ENCODE assay signal across 10 cellular contexts in the genomic region with DNA sequence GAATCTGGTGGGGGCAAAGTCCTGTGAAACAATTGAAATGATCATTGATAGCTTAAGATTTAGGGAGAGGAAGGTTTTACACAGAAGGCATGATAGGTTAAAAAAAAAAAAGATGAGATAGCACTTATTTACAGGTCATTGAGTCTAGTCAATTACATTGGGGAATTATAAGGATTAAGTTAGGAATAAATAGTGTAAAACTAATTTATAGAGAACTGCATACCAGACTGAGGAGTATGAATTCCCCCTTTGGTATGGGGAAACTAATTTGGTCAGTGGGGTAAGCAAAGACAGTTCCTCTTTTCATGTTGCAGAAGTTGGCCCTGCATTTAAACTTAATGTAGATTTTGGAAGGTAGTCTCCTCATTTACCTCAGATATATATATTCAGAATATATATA. TPM values are rescaled to one million over a fixed set of nuclear protein-coding genes. Genes with fewer than 3 reads are reported as not detected.
DNase-seq lines count a peak whose midpoint lies in the region; ATAC-seq, FAIRE-seq and TF ChIP-seq lines count a peak whose summit lies in the region.
"Had no signal": no experiment of that assay in that cellular context is flagged by ENCODE, and none has a peak within 500 bp of the region (broad histone marks: within the 10 kb centered on the region; RNA-seq: fewer than 3 reads in every experiment).

No MANE protein-coding gene starts in this region.

- no peak overlapping the region for H3K4me2 ChIP-seq in K562 (ENCODE audit: insufficient read depth, low read length)

- BruUV-seq in Calu3 (replicated peaks; lab: Mats Ljungman, UMichigan) = no TSS peak
- no TSS peak for BruUV-seq in K562 (replicated peaks; lab: Mats Ljungman, UMichigan)

- POLR2A ChIA-PET in K562 (lab: Yijun Ruan, JAX) = interaction anchor here (3.5 kb wide), 1 partner anchor 9 kb away, joined by 45 read pairs; a partner anchor contains a TSS

- H3K27me3 Mint-ChIP-seq in Calu3 (ENCODE audit: unreplicated experiment) = no peaks in the 10 kb centered on the region
- H3K27me3 Mint-ChIP-seq: dendritic cell treated with granulocyte-macrophage colony-stimulating factor and Interleukin-4, amounts not matched to agents 40 ng/mL and 50 ng/mL, for 4 days had no signal

- no peak; the same call in 1 of the 2 replicates for TF ChIP-seq POLR2A in K562 (conservative IDR thresholded peaks at IDR 0.05)

- ATAC-seq in GM19397 (IDR thresholded peaks at IDR 0.05; ENCODE audit: unreplicated experiment) (peak; percentile 46), HG03520 (IDR thresholded peaks at IDR 0.05; ENCODE audit: unreplicated experiment) (peak; percentile 42), K562 (0 out of 3 replicates have a peak, but pooled peaks have one; percentile 11), HG03469 (IDR thresholded peaks at IDR 0.05; ENCODE audit: unreplicated experiment) (no peak)

- no peak overlapping the region for H2AFZ ChIP-seq in K562 (ENCODE audit: low read depth, low read length)

- no peaks in the 10 kb centered on the region for H4K20me1 ChIP-seq in K562 (replicated peaks; ENCODE audit: control insufficient read depth, insufficient read depth, low read length)

- no peaks in the 10 kb centered on the region for H3K9me3 ChIP-seq in K562 (replicated peaks; ENCODE audit: control insufficient read depth, insufficient read depth, low read depth, low read length)

- H3K79me2 ChIP-seq in K562 (ENCODE audit: control insufficient read depth, insufficient read depth, low read length) = peaks cover 85% of the 10 kb centered on the region

- TF ChIP-seq CTCF in Calu3 (IDR thresholded peaks at IDR 0.05; ENCODE audit: unreplicated experiment) = no peak
- no peak for TF ChIP-seq CTCF in K562 (IDR thresholded peaks at IDR 0.05 in 2 of 3, conservative IDR thresholded peaks at IDR 0.05 in 1 of 3; ENCODE audit: insufficient read depth in 2 of 3, low read depth in 1 of 3, low read length in 3 of 3)

- TF ChIP-seq RAD21 in K562 (CRISPR knock-in tag; conservative IDR thresholded peaks at IDR 0.05 in 1 of 2, IDR thresholded peaks at IDR 0.05 in 1 of 2) = no peak

- intact Hi-C loops in Calu3 (cut with micrococcal nuclease; ENCODE audit: unreplicated experiment) = no loop called here
- intact Hi-C loops in K562 (cut with micrococcal nuclease) = no loop called here

- peaks cover 8% of the 10 kb centered on the region for H3K36me3 Mint-ChIP-seq in Calu3 (ENCODE audit: insufficient read depth, unreplicated experiment)

- H3K4me1 ChIP-seq in K562 (replicated peaks in 1 of 2; ENCODE audit: control insufficient read depth in 2 of 2, insufficient read depth in 2 of 2, low read length in 2 of 2) = peaks cover 0 to 6% of the 10 kb centered on the region in 2 experiments; a peak in 2 of 5 replicates

- H3K9me1 ChIP-seq in K562 (ENCODE audit: control insufficient read depth, insufficient read depth, low read length) = no peaks in the 10 kb centered on the region

- peaks cover 56% of the 10 kb centered on the region for H3K36me3 ChIP-seq in K562 (ENCODE audit: control insufficient read depth, insufficient read depth, low read length)

- in situ Hi-C loops in K562 (cut with MboI) = no loop called here

- DNase-seq in Calu3 = no peak
- no peak for DNase-seq in K562 (ENCODE audit: extremely low read depth in 1 of 4, low spot score in 3 of 4)
- DNase-seq in T-helper 2 cell = no peak
- no peak for DNase-seq in NCI-H2107 treated with DMSO at 0.1 percent for 48 hours (lab: John Stamatoyannopoulos, UW; ENCODE audit: unreplicated experiment)
- DNase-seq in hypothalamus (lab: John Stamatoyannopoulos, UW) = no peak
- DNase-seq: T-helper 9 cell had no signal

- H3K27ac ChIP-seq in K562 (ENCODE audit: extremely low read depth, low read depth, low read length) = no peak overlapping the region

- H3K9ac ChIP-seq in K562 (ENCODE audit: insufficient read depth in 1 of 2, low read depth in 2 of 2, low read length in 2 of 2) = no peak overlapping the region

- CTCF ChIA-PET in Calu3 (lab: Charles Lee) (interaction anchor here (1.5 kb wide), 1 partner anchor 56 kb away, joined by 4 read pairs; no protein-coding TSS in a partner anchor), K562 (lab: Yijun Ruan, JAX; ENCODE audit: low intra/inter-chr PET ratio) (no interaction called here)

- TF ChIP-seq EP300 in K562 (IDR thresholded peaks at IDR 0.05; ENCODE audit: low read length) = no peak

- peak overlapping the region; percentile 13 for H3K27ac Mint-ChIP-seq in Calu3 (ENCODE audit: unreplicated experiment)
- H3K27ac Mint-ChIP-seq: dendritic cell treated with granulocyte-macrophage colony-stimulating factor and Interleukin-4, amounts not matched to agents 40 ng/mL and 50 ng/mL, for 4 days had no signal

- no peaks in the 10 kb centered on the region for H3K27me3 ChIP-seq in K562 (ENCODE audit: control insufficient read depth in 2 of 2, insufficient read depth in 2 of 2, low read length in 2 of 2)

- no peak overlapping the region for H3K4me3 Mint-ChIP-seq in Calu3 (ENCODE audit: low read depth, unreplicated experiment)
- H3K4me3 Mint-ChIP-seq: dendritic cell treated with granulocyte-macrophage colony-stimulating factor and Interleukin-4, amounts not matched to agents 40 ng/mL and 50 ng/mL, for 4 days had no signal

- H3K4me3 ChIP-seq in K562 = no peak overlapping the region

- FAIRE-seq in K562 (lab: Jason Lieb, UNC) = no peak

- H3K9me3 Mint-ChIP-seq in Calu3 (ENCODE audit: low read depth, unreplicated experiment) = no peaks in the 10 kb centered on the region
- H3K9me3 Mint-ChIP-seq: dendritic cell treated with granulocyte-macrophage colony-stimulating factor and Interleukin-4, amounts not matched to agents 40 ng/mL and 50 ng/mL, for 4 days had no signal

- peaks cover 48% of the 10 kb centered on the region for H3K4me1 Mint-ChIP-seq in Calu3 (ENCODE audit: low read depth, unreplicated experiment)

TF ChIP-seq in K562, 482 proteins besides CTCF, POLR2A, EP300 and RAD21:
- no peak for TF ChIP-seq TEAD1 (CRISPR knock-in tag; IDR thresholded peaks at IDR 0.05)
- no peak for TF ChIP-seq PCBP1 (IDR thresholded peaks at IDR 0.05; ENCODE audit: low read depth, low read length, poor library complexity, severe bottlenecking)
- peak; percentile 23 for TF ChIP-seq POLR2B (IDR thresholded peaks at IDR 0.05; ENCODE audit: low read depth, partially characterized antibody)
- TF ChIP-seq ZKSCAN1 (IDR thresholded peaks at IDR 0.05; ENCODE audit: low read depth, low read length) = no peak
- TF ChIP-seq SPI1 (IDR thresholded peaks at IDR 0.05; ENCODE audit: borderline replicate concordance, low read depth, low read length) = peak; percentile 93
- TF ChIP-seq ASH1L (IDR thresholded peaks at IDR 0.05; ENCODE audit: borderline replicate concordance, low read depth, partially characterized antibody) = no peak
- no peak for TF ChIP-seq TCF3 (CRISPR knock-in tag; IDR thresholded peaks at IDR 0.05)
- TF ChIP-seq NFYB (IDR thresholded peaks at IDR 0.05; ENCODE audit: extremely low read depth, insufficient read length) = no peak
- peak; percentile 23; the same call in 1 of the 2 replicates for TF ChIP-seq C11orf30 (IDR thresholded peaks at IDR 0.05; ENCODE audit: low read depth)
- TF ChIP-seq KDM1A (IDR thresholded peaks at IDR 0.05) = no peak
- TF ChIP-seq HMG20B (CRISPR knock-in tag; IDR thresholded peaks at IDR 0.05) = no peak
- TF ChIP-seq, protein P1, sequence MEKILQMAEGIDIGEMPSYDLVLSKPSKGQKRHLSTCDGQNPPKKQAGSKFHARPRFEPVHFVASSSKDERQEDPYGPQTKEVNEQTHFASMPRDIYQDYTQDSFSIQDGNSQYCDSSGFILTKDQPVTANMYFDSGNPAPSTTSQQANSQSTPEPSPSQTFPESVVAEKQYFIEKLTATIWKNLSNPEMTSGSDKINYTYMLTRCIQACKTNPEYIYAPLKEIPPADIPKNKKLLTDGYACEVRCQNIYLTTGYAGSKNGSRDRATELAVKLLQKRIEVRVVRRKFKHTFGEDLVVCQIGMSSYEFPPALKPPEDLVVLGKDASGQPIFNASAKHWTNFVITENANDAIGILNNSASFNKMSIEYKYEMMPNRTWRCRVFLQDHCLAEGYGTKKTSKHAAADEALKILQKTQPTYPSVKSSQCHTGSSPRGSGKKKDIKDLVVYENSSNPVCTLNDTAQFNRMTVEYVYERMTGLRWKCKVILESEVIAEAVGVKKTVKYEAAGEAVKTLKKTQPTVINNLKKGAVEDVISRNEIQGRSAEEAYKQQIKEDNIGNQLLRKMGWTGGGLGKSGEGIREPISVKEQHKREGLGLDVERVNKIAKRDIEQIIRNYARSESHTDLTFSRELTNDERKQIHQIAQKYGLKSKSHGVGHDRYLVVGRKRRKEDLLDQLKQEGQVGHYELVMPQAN (IDR thresholded peaks at IDR 0.05; ENCODE audit: borderline replicate concordance) = no peak
- no peak; the same call in 1 of the 2 replicates for TF ChIP-seq PML (IDR thresholded peaks at IDR 0.05; ENCODE audit: low read length)
- peak; percentile 68 for TF ChIP-seq ZNF316 (IDR thresholded peaks at IDR 0.05)

RNA-seq across cellular contexts. Expression of a gene that starts 10.7 kb away (rescaled TPM):
- total RNA-seq in Calu3 (2022) = 110 and 115 TPM in 2 replicates
- 87.7 and 267 TPM in 2 replicates for total RNA-seq in K562 (2011; cell fraction: chromatin; rRNA removed; ENCODE audit: low replicate concordance)
- total RNA-seq in K562 (2011; cell fraction: nucleolus; rRNA removed) = 28.9 and 43.6 TPM in 2 replicates
- total RNA-seq in K562 (2011; cell fraction: nucleoplasm; rRNA removed) = 97.4 and 145 TPM in 2 replicates
- total RNA-seq in K562 (2014; rRNA removed) = 60.8 and 63.2 TPM in 2 replicates
- 77.5 and 84.1 TPM in 2 replicates for total RNA-seq in K562 (2014; rRNA removed; fragmentation: Illumina TruSeq; extraction: Trizol)
- 45.6 and 48.2 TPM in 2 replicates for total RNA-seq in K562 (2015; rRNA removed; fragmentation: Illumina TruSeq; extraction: Trizol)
- total RNA-seq in K562 (2021) = 60.2 and 71.3 TPM in 2 replicates
- polyA plus RNA-seq in K562 (2011; rRNA removed) = 44.4 and 61.7 TPM in 2 replicates
- polyA plus RNA-seq in K562 (2011; cell fraction: cytosol; rRNA removed) = 6.6 and 10.9 TPM in 2 replicates
- polyA plus RNA-seq in K562 (2011; cell fraction: nucleus; rRNA removed) = 45.9 and 60.0 TPM in 2 replicates
- 19.3 and 36.3 TPM in 2 replicates for polyA plus RNA-seq in K562 (2012)
- polyA plus RNA-seq in K562 (2014; fragmentation: Illumina TruSeq; extraction: Trizol) = 31.9 and 36.7 TPM in 2 replicates
- polyA plus RNA-seq in K562 (2014; fragmentation: Nextera tagmentation; extraction: Ambion mirVana) = 10 to 100 TPM; 13.7 to 17.0 TPM
- 29.8 and 35.9 TPM in 2 replicates for polyA plus RNA-seq in K562 (2014; rRNA removed)
- polyA minus RNA-seq in K562 (2011; rRNA and poly(A)+ RNA removed) = 144 and 159 TPM in 2 replicates
- 27.4 and 44.4 TPM in 2 replicates for polyA minus RNA-seq in K562 (2011; cell fraction: cytosol; rRNA and poly(A)+ RNA removed)
- polyA minus RNA-seq in K562 (2011; cell fraction: nucleus; rRNA and poly(A)+ RNA removed) = 73.0 and 110 TPM in 2 replicates
